Comparison of ENCODE assay signal across 8 cellular contexts in genomic region chr6:126657556-126658129, GRCh38.
DNase-seq lines count a peak whose midpoint lies in the region; ATAC-seq, FAIRE-seq and TF ChIP-seq lines count a peak whose summit lies in the region.

No MANE protein-coding gene starts in this region.

- H3K27ac ChIP-seq in endothelial cell of umbilical vein (ENCODE audit: insufficient read depth, low read depth, low read length) (no peak overlapping the region), small intestine (ENCODE audit: low read depth in 1 of 2, low read length in 1 of 2) (no peak overlapping the region)

- peak overlapping the region; percentile 33 for H2AFZ ChIP-seq in endothelial cell of umbilical vein (ENCODE audit: low read depth, low read length)

- H3K27me3 ChIP-seq in endothelial cell of umbilical vein (ENCODE audit: control insufficient read depth in 2 of 2, insufficient read depth in 2 of 2, low read length in 2 of 2): no peaks in the 10 kb centered on the region
- H3K27me3 ChIP-seq in small intestine (ENCODE audit: control insufficient read depth in 2 of 2, insufficient read depth in 2 of 2, low read length in 2 of 2): no peaks in the 10 kb centered on the region

- BruUV-seq in endothelial cell of umbilical vein (replicated peaks; lab: Mats Ljungman, UMichigan): no TSS peak

- no peak overlapping the region for H3K4me2 ChIP-seq in endothelial cell of umbilical vein (ENCODE audit: insufficient read depth, low read length)

- H3K4me1 ChIP-seq in endothelial cell of umbilical vein (ENCODE audit: control insufficient read depth, extremely low read depth, insufficient read depth, low read length) (no peaks in the 10 kb centered on the region), small intestine (ENCODE audit: control insufficient read depth in 2 of 2, insufficient read depth in 1 of 2, low read depth in 1 of 2, low read length in 1 of 2) (no peaks in the 10 kb centered on the region)

- H3K9me1 ChIP-seq in endothelial cell of umbilical vein (replicated peaks; ENCODE audit: control insufficient read depth, extremely low read depth, insufficient read depth, low read length): no peaks in the 10 kb centered on the region

- dilution Hi-C loops in endothelial cell of umbilical vein (cut with MboI; ENCODE audit: extremely low pct_ligation_motif_present, low sequenced_read_pairs): no loop called here

- peak; percentile 6 for DNase-seq in NCI-H2196 (lab: John Stamatoyannopoulos, UW; ENCODE audit: unreplicated experiment)
- no peak for DNase-seq in NCI-H2196 treated with DMSO at 0.1 percent for 48 hours (lab: John Stamatoyannopoulos, UW; ENCODE audit: unreplicated experiment)
- peak; percentile 13 to 64 for DNase-seq in NCI-H526 (lab: John Stamatoyannopoulos, UW)
- peak; percentile 56 for DNase-seq in endothelial cell of umbilical vein (ENCODE audit: low read depth, low spot score)
- DNase-seq in small intestine: peak; percentile 42
- no peak for DNase-seq in nucleus accumbens (lab: John Stamatoyannopoulos, UW)
- no peak for DNase-seq in activated CD4-positive, alpha-beta T cell treated with anti-CD3 and anti-CD28 coated beads, Interleukin-2, amount 50 U/mL, for 1 hour

- H3K4me3 ChIP-seq in endothelial cell of umbilical vein (replicated peaks in 1 of 3; ENCODE audit: insufficient read depth in 1 of 3, low read depth in 1 of 3, low read length in 3 of 3) (no peak overlapping the region), small intestine (ENCODE audit: low read depth in 1 of 2, low read length in 2 of 2) (no peak overlapping the region)

- TF ChIP-seq CTCF in endothelial cell of umbilical vein (IDR thresholded peaks at IDR 0.05; ENCODE audit: extremely low read depth in 1 of 2, insufficient read depth in 1 of 2, low read depth in 1 of 2, low read length in 2 of 2): peak; percentile 36 to 41

- no peaks in the 10 kb centered on the region for H3K79me2 ChIP-seq in endothelial cell of umbilical vein (ENCODE audit: control insufficient read depth, insufficient read depth, low read length)

- 29 to 39% (median 34%) methylated on average over 3 of the region's 3 CpGs for WGBS in small intestine, 3 donors

- no peak for ATAC-seq in HG03097 (IDR thresholded peaks at IDR 0.05; ENCODE audit: low FRiP score, unreplicated experiment)

- no peak for TF ChIP-seq POLR2A in endothelial cell of umbilical vein (IDR thresholded peaks at IDR 0.05; ENCODE audit: low read depth, low read length)

- H3K9me3 ChIP-seq in endothelial cell of umbilical vein (replicated peaks; ENCODE audit: control insufficient read depth, insufficient read depth, low read length): peaks cover 1% of the 10 kb centered on the region
- H3K9me3 ChIP-seq in small intestine (ENCODE audit: control insufficient read depth, low read depth): no peaks in the 10 kb centered on the region

- no peak overlapping the region for H3K9ac ChIP-seq in endothelial cell of umbilical vein (replicated peaks; ENCODE audit: extremely low read depth, insufficient read depth, low read length)

- POLR2A ChIA-PET in endothelial cell of umbilical vein (lab: Charles Lee): no interaction called here

- CTCF ChIA-PET in endothelial cell of umbilical vein (lab: Charles Lee): interaction anchor here (0.7 to 3.9 kb wide), 27 partner anchors 9 to 881 kb away, joined by 3 to 56 read pairs (median 4); no protein-coding TSS in a partner anchor

- H4K20me1 ChIP-seq in endothelial cell of umbilical vein (replicated peaks; ENCODE audit: control insufficient read depth, extremely low read depth, insufficient read depth, low read length): no peaks in the 10 kb centered on the region

- H3K36me3 ChIP-seq in endothelial cell of umbilical vein (ENCODE audit: control insufficient read depth in 2 of 2, extremely low read depth in 1 of 2, insufficient read depth in 2 of 2, low read length in 2 of 2) (no peaks in the 10 kb centered on the region), small intestine (ENCODE audit: control insufficient read depth in 2 of 2, insufficient read depth in 2 of 2, low read length in 2 of 2) (no peaks in the 10 kb centered on the region)

- intact Hi-C loops in endothelial cell of umbilical vein (cut with micrococcal nuclease): loop anchor here (1.0 to 2.0 kb wide), 6 partner anchors 297 to 661 kb away; partner anchors contain the start of gene CENPW

- FAIRE-seq in endothelial cell of umbilical vein (lab: Jason Lieb, UNC): peak; percentile 68
- FAIRE-seq in small intestine (lab: Jason Lieb, UNC): no peak

TF ChIP-seq in endothelial cell of umbilical vein, 7 proteins besides CTCF, POLR2A, EP300 and RAD21:
- no peak for TF ChIP-seq FOS (IDR thresholded peaks at IDR 0.05; ENCODE audit: borderline replicate concordance, insufficient read depth, low read length)
- no peak for TF ChIP-seq EZH2 (IDR thresholded peaks at IDR 0.05; ENCODE audit: borderline replicate concordance, low read depth, low read length, severe bottlenecking)
- TF ChIP-seq GATA2 (IDR thresholded peaks at IDR 0.05; ENCODE audit: insufficient read depth, insufficient read length, low read depth, low read length): no peak
- no peak for TF ChIP-seq MAX (IDR thresholded peaks at IDR 0.05; ENCODE audit: insufficient read depth, insufficient read length)
- TF ChIP-seq JUN (IDR thresholded peaks at IDR 0.05; ENCODE audit: borderline replicate concordance, insufficient read depth, insufficient read length, low read depth): no peak

Comparison
In these comparisons a context has a peak if more than half of its experiments do, and no peak if none do; other contexts are left out.
1. DNase-seq: peak in NCI-H2196 (single experiment), NCI-H526 (2 of 2), endothelial cell of umbilical vein (single experiment) and small intestine (single experiment); none in NCI-H2196 treated with DMSO at 0.1 percent for 48 hours (single experiment), nucleus accumbens (0 of 56) and activated CD4-positive, alpha-beta T cell treated with anti-CD3 and anti-CD28 coated beads, Interleukin-2, amount 50 U/mL, for 1 hour (single experiment).